In the genomic region with DNA sequence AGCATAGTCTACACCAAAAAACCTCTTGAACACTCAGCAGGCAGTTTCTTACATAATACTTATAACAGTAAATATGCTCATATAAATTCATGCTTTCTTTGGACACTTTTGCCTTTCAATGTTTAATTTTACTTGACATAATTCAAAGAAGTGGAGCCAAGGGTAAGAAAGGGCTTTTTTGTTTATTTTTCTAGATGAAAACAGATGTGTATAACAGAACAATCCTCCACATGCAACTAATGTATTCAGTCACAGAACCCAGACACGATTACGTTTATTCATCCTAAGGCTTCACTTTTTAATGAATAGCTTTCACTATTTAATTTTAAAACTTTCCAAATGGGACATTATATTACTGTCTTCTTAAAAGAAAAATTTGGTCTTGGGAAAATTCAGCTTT, we compare ENCODE assay signal across 20 cellular contexts. TPM values are rescaled to one million over a fixed set of nuclear protein-coding genes. Genes with fewer than 3 reads are reported as not detected.
DNase-seq lines count a peak whose midpoint lies in the region; ATAC-seq, FAIRE-seq and TF ChIP-seq lines count a peak whose summit lies in the region.
"Had no signal": no experiment of that assay in that cellular context is flagged by ENCODE, and none has a peak within 500 bp of the region (broad histone marks: within the 10 kb centered on the region; RNA-seq: fewer than 3 reads in every experiment).

No MANE protein-coding gene starts in this region.

- H3K36me3 Mint-ChIP-seq in osteocyte (ENCODE audit: unreplicated experiment): no peaks in the 10 kb centered on the region
- no peaks in the 10 kb centered on the region for H3K36me3 Mint-ChIP-seq in chondrocyte (ENCODE audit: low read depth)
- H3K36me3 Mint-ChIP-seq: CD4-positive, alpha-beta memory T cell had no signal

- H3K27ac Mint-ChIP-seq in osteocyte (ENCODE audit: unreplicated experiment) (peak overlapping the region; percentile 68), chondrocyte (ENCODE audit: unreplicated experiment) (no peak overlapping the region)
- H3K27ac Mint-ChIP-seq: CD4-positive, alpha-beta memory T cell; HFFc6 had no signal

- peak; percentile 75 for DNase-seq in SK-N-MC (ENCODE audit: low read depth, low spot score)
- DNase-seq in fibroblast of the aortic adventitia (ENCODE audit: low read depth): peak; percentile 10
- DNase-seq in osteocyte (ENCODE audit: extremely low spot score, unreplicated experiment): no peak
- DNase-seq in chondrocyte (ENCODE audit: low spot score): no peak
- DNase-seq in NCI-H1694 (lab: John Stamatoyannopoulos, UW): no peak
- DNase-seq: BE2C; CD4-positive, alpha-beta memory T cell; COR-L47; DND-41; GDM1; HCEC 1CT; HFFc6 had no signal

- peak overlapping the region; percentile 72 for H3K27ac ChIP-seq in SK-N-MC
- H3K27ac ChIP-seq: C4-2B had no signal

- FAIRE-seq in endometrium (lab: Jason Lieb, UNC): peak; percentile 88
- FAIRE-seq: A204.1, GM12892, GM19239, HepG2, HTR-8/SVneo had no signal

- TF ChIP-seq CTCF in fibroblast of the aortic adventitia (IDR thresholded peaks at IDR 0.05; ENCODE audit: insufficient read depth, low read length) (no peak), osteocyte (IDR thresholded peaks at IDR 0.05) (no peak), chondrocyte (IDR thresholded peaks at IDR 0.05) (no peak)

- no peak overlapping the region for H3K4me3 Mint-ChIP-seq in osteocyte (ENCODE audit: unreplicated experiment)
- no peak overlapping the region for H3K4me3 Mint-ChIP-seq in chondrocyte (ENCODE audit: unreplicated experiment)
- H3K4me3 Mint-ChIP-seq: HFFc6 had no signal

- H3K36me3 ChIP-seq in SK-N-MC (ENCODE audit: insufficient read depth, low read length): no peaks in the 10 kb centered on the region
- H3K36me3 ChIP-seq: BE2C had no signal

- ATAC-seq in GM21737 (IDR thresholded peaks at IDR 0.05; ENCODE audit: unreplicated experiment): no peak
- ATAC-seq: HepG2 had no signal

- no peaks in the 10 kb centered on the region for H3K27me3 Mint-ChIP-seq in osteocyte (ENCODE audit: unreplicated experiment)
- H3K27me3 Mint-ChIP-seq in chondrocyte (ENCODE audit: low read depth): no peaks in the 10 kb centered on the region
- H3K27me3 Mint-ChIP-seq: CD4-positive, alpha-beta memory T cell had no signal

- H3K9ac ChIP-seq in SK-N-MC (ENCODE audit: insufficient read length): no peak overlapping the region

- H3K4me1 Mint-ChIP-seq in osteocyte (ENCODE audit: unreplicated experiment): peaks cover 31% of the 10 kb centered on the region
- H3K4me1 Mint-ChIP-seq in chondrocyte (ENCODE audit: low read depth): peaks cover 11% of the 10 kb centered on the region
- H3K4me1 Mint-ChIP-seq: CD4-positive, alpha-beta memory T cell had no signal

- H3K9me3 ChIP-seq in SK-N-MC (ENCODE audit: low read depth, low read length): no peaks in the 10 kb centered on the region; the same call in 1 of the 2 replicates
- H3K9me3 ChIP-seq: BE2C had no signal

- peak overlapping the region; percentile 3; the same call in 1 of the 2 replicates for H3K4me3 ChIP-seq in SK-N-MC
- no peak overlapping the region for H3K4me3 ChIP-seq in fibroblast of the aortic adventitia (ENCODE audit: low read depth, low read length)

- H3K9me3 Mint-ChIP-seq in osteocyte (ENCODE audit: unreplicated experiment) (no peaks in the 10 kb centered on the region), chondrocyte (ENCODE audit: low read depth) (peaks cover 3% of the 10 kb centered on the region)
- H3K9me3 Mint-ChIP-seq: HFFc6 had no signal

RNA-seq across cellular contexts. Expression of a gene that starts 57.9 kb away (rescaled TPM):
- 41.6 and 67.6 TPM in 2 replicates for total RNA-seq in fibroblast of the aortic adventitia (ENCODE audit: low replicate concordance)
- 55.7 and 56.0 TPM in 2 replicates for total RNA-seq in osteocyte
- total RNA-seq in chondrocyte: 32.9 to 38.9 TPM (median 38.0 TPM) in 3 replicates
- total RNA-seq: HepG2 had no signal

Comparison
In these comparisons a context has a peak if more than half of its experiments do, and no peak if none do; other contexts are left out.
1. DNase-seq: peak in SK-N-MC (single experiment) and fibroblast of the aortic adventitia (single experiment); none in osteocyte (single experiment), chondrocyte (single experiment) and NCI-H1694 (single experiment).